ENCODE assay signal across 1 cellular context in genomic region chr4:101264550-101264949, GRCh38.
A peak's percentile ranks its signal among the peaks of the same experiment; 100 is the strongest.
TF ChIP-seq lines count a peak whose summit lies in the region.

No MANE protein-coding gene starts in this region.

TF ChIP-seq in HepG2, 621 proteins besides CTCF, POLR2A, EP300 and RAD21 (continued from another document and continues in another):
- TF ChIP-seq CEBPG (CRISPR knock-in tag; IDR thresholded peaks at IDR 0.05) (0 out of 2 replicates have a peak, but pooled peaks have one; percentile 13), ZNF432 (CRISPR knock-in tag; IDR thresholded peaks at IDR 0.05; ENCODE audit: borderline replicate concordance) (no peak), TGIF2 (CRISPR knock-in tag; IDR thresholded peaks at IDR 0.05) (no peak), ARID2 (CRISPR knock-in tag; IDR thresholded peaks at IDR 0.05; ENCODE audit: borderline replicate concordance) (no peak), ZBTB20 (CRISPR knock-in tag; IDR thresholded peaks at IDR 0.05; ENCODE audit: borderline replicate concordance, low read depth) (peak; percentile 46; the same call in 1 of the 2 replicates), FOXP1 (IDR thresholded peaks at IDR 0.05) (no peak), FOXP1 (CRISPR knock-in tag; IDR thresholded peaks at IDR 0.05) (peak; percentile 75), SRY (CRISPR knock-in tag; IDR thresholded peaks at IDR 0.05) (no peak), PPARG (CRISPR knock-in tag; conservative IDR thresholded peaks at IDR 0.05) (peak; percentile 55; the same call in 1 of the 2 replicates), AKAP8 (CRISPR knock-in tag; IDR thresholded peaks at IDR 0.05) (no peak), CREM (IDR thresholded peaks at IDR 0.05) (peak; percentile 41; the same call in 1 of the 2 replicates), CREM (CRISPR knock-in tag; IDR thresholded peaks at IDR 0.05) (no peak), ZBTB34 (CRISPR knock-in tag; IDR thresholded peaks at IDR 0.05) (peak; percentile 24; the same call in 1 of the 2 replicates), SALL1 (CRISPR knock-in tag; IDR thresholded peaks at IDR 0.05) (peak; percentile 44; the same call in 1 of the 2 replicates), HOMEZ (CRISPR knock-in tag; IDR thresholded peaks at IDR 0.05; ENCODE audit: low read depth) (peak; percentile 49; the same call in 1 of the 2 replicates), ZNF460 (CRISPR knock-in tag; IDR thresholded peaks at IDR 0.05; ENCODE audit: borderline replicate concordance) (no peak), RXRB (CRISPR knock-in tag; IDR thresholded peaks at IDR 0.05; ENCODE audit: borderline replicate concordance) (peak; percentile 24; the same call in 1 of the 2 replicates), HNF4A (CRISPR knock-in tag; IDR thresholded peaks at IDR 0.05) (0 out of 2 replicates have a peak, but pooled peaks have one; percentile 18), TSC22D2 (CRISPR knock-in tag; IDR thresholded peaks at IDR 0.05; ENCODE audit: borderline replicate concordance) (no peak), MBD4 (IDR thresholded peaks at IDR 0.05; ENCODE audit: borderline replicate concordance, low read length) (0 out of 2 replicates have a peak, but pooled peaks have one; percentile 76), ELK4 (CRISPR knock-in tag; IDR thresholded peaks at IDR 0.05; ENCODE audit: borderline replicate concordance) (no peak), ZNF20 (CRISPR knock-in tag; IDR thresholded peaks at IDR 0.05) (no peak), ZNF7 (CRISPR knock-in tag; IDR thresholded peaks at IDR 0.05) (no peak), CREB1 (IDR thresholded peaks at IDR 0.05) (no peak), CREB1 (CRISPR knock-in tag; IDR thresholded peaks at IDR 0.05) (0 out of 2 replicates have a peak, but pooled peaks have one; percentile 13), ERF (CRISPR knock-in tag; IDR thresholded peaks at IDR 0.05) (no peak), IRF2 (CRISPR knock-in tag; IDR thresholded peaks at IDR 0.05) (no peak), ZNF503 (CRISPR knock-in tag; IDR thresholded peaks at IDR 0.05) (peak; percentile 62; the same call in 1 of the 2 replicates), NR2C2 (CRISPR knock-in tag; IDR thresholded peaks at IDR 0.05; ENCODE audit: borderline replicate concordance) (no peak), NPAS2 (CRISPR knock-in tag; IDR thresholded peaks at IDR 0.05; ENCODE audit: borderline replicate concordance) (no peak), FOXA3 (CRISPR knock-in tag; IDR thresholded peaks at IDR 0.05) (peak; percentile 90), HNF1A (IDR thresholded peaks at IDR 0.05; ENCODE audit: low read depth) (peak; percentile 70), HNF1A (CRISPR knock-in tag; IDR thresholded peaks at IDR 0.05; ENCODE audit: borderline replicate concordance) (peak; percentile 61; the same call in 1 of the 2 replicates), SOX13 (IDR thresholded peaks at IDR 0.05) (no peak; the same call in 1 of the 2 replicates), SOX13 (CRISPR knock-in tag; conservative IDR thresholded peaks at IDR 0.05 in 1 of 2, IDR thresholded peaks at IDR 0.05 in 1 of 2) (peak in 1 of 2 experiments; percentile 88; a peak in 2 of 4 replicates), ASH2L (IDR thresholded peaks at IDR 0.05; ENCODE audit: insufficient read length, low read depth, low read length) (no peak), STAT5B (CRISPR knock-in tag; IDR thresholded peaks at IDR 0.05) (no peak), LRRFIP1 (CRISPR knock-in tag; conservative IDR thresholded peaks at IDR 0.05) (no peak), MLX (CRISPR knock-in tag; IDR thresholded peaks at IDR 0.05) (no peak), ZBTB8A (CRISPR knock-in tag; IDR thresholded peaks at IDR 0.05; ENCODE audit: borderline replicate concordance, low read depth) (no peak), JUNB (CRISPR knock-in tag; IDR thresholded peaks at IDR 0.05; ENCODE audit: borderline replicate concordance) (peak; percentile 18; the same call in 1 of the 2 replicates), SMAD1 (CRISPR knock-in tag; IDR thresholded peaks at IDR 0.05; ENCODE audit: borderline replicate concordance, low read depth) (no peak), PAXIP1 (CRISPR knock-in tag; conservative IDR thresholded peaks at IDR 0.05) (peak; percentile 71), ZHX1 (CRISPR knock-in tag; IDR thresholded peaks at IDR 0.05; ENCODE audit: low read depth) (no peak)
